In genomic region chr14:31965735-31966598, GRCh38 we compare ENCODE assay signal across 18 cellular contexts.
DNase-seq lines count a peak whose midpoint lies in the region; ATAC-seq, FAIRE-seq and TF ChIP-seq lines count a peak whose summit lies in the region.
"Had no signal": no experiment of that assay in that cellular context is flagged by ENCODE, and none has a peak within 500 bp of the region (broad histone marks: within the 10 kb centered on the region; RNA-seq: fewer than 3 reads in every experiment).

No MANE protein-coding gene starts in this region.

- H3K4me3 Mint-ChIP-seq in mesothelial cell of epicardium: no peak overlapping the region
- H3K4me3 Mint-ChIP-seq in naive thymus-derived CD8-positive, alpha-beta T cell: no peak overlapping the region
- H3K4me3 Mint-ChIP-seq: activated naive CD8-positive, alpha-beta T cell treated with anti-CD3 and anti-CD28 coated beads, Interleukin-2, amount 10 ng/mL, durations not matched to agents 7 days and 5 days; HFFc6 had no signal

- H3K4me1 ChIP-seq in ACC112 (ENCODE audit: control insufficient read depth, insufficient read depth, low read length, unreplicated experiment) (peaks cover 22% of the 10 kb centered on the region), right lobe of liver (peaks cover 0 to 38% (median 0%) of the 10 kb centered on the region in 4 donors)

- no peaks in the 10 kb centered on the region for H3K79me2 ChIP-seq in ACC112 (ENCODE audit: control insufficient read depth, insufficient read depth, low read length, unreplicated experiment)

- FAIRE-seq in bronchial epithelial cell (lab: Jason Lieb, UNC): no peak

- no peaks in the 10 kb centered on the region for H3K27me3 Mint-ChIP-seq in mesothelial cell of epicardium (ENCODE audit: low read depth)
- H3K27me3 Mint-ChIP-seq in naive thymus-derived CD8-positive, alpha-beta T cell: peaks cover 0 to 10% (median 0%) of the 10 kb centered on the region in 5 donors

- DNase-seq in LoVo (ENCODE audit: low spot score) (peak; percentile 59), bronchial epithelial cell (ENCODE audit: low read depth) (peak; percentile 34), right lobe of liver (peak in 1 of 3 donors; percentile 52), NCI-H2107 treated with DMSO at 0.1 percent for 48 hours (lab: John Stamatoyannopoulos, UW; ENCODE audit: unreplicated experiment) (no peak), UCSD-AML1 (lab: John Stamatoyannopoulos, UW; ENCODE audit: unreplicated experiment) (no peak), mesothelial cell of epicardium (ENCODE audit: low spot score in 2 of 2, unreplicated experiment in 2 of 2) (no peak)
- no peak for DNase-seq in naive thymus-derived CD8-positive, alpha-beta T cell
- DNase-seq: activated naive CD8-positive, alpha-beta T cell treated with anti-CD3 and anti-CD28 coated beads, Interleukin-2, amount 10 ng/mL, durations not matched to agents 7 days and 5 days; cortex of kidney; DMS79; foreskin fibroblast; HFFc6; NCI-H2107; stimulated activated CD4-positive, alpha-beta T cell treated with anti-CD3 and anti-CD28 coated beads, Interleukin-2, amount 100 ng/mL, for 48 hours; stimulated activated naive CD4-positive, alpha-beta T cell had no signal

- POLR2A ChIA-PET in naive thymus-derived CD8-positive, alpha-beta T cell (lab: Charles Lee): no interaction called here

- 53% methylated on average over 8 of the region's 9 CpGs for WGBS in right lobe of liver (ENCODE audit: insufficient coverage, low coverage, low lambda C conversion rate, missing lambda C conversion rate)

- H3K27ac ChIP-seq in ACC112 (ENCODE audit: low read depth, low read length) (no peak overlapping the region), right lobe of liver (peak overlapping the region in 2 of 3 donors; percentile 44 to 59)
- H3K27ac ChIP-seq: KMS-11, neutrophil had no signal

- H3K4me3 ChIP-seq in ACC112 (ENCODE audit: low read depth, low read length): peak overlapping the region; percentile 42; the same call in 1 of the 2 replicates
- H3K4me3 ChIP-seq in bronchial epithelial cell (ENCODE audit: low read depth, low read length): no peak overlapping the region
- no peak overlapping the region for H3K4me3 ChIP-seq in right lobe of liver

- peak; percentile 55 to 83 (median 66) for ATAC-seq in right lobe of liver
- no peak for ATAC-seq in naive thymus-derived CD8-positive, alpha-beta T cell

- peaks cover 2% of the 10 kb centered on the region for H3K36me3 Mint-ChIP-seq in mesothelial cell of epicardium
- H3K36me3 Mint-ChIP-seq in naive thymus-derived CD8-positive, alpha-beta T cell: peaks cover 0 to 2% (median 0%) of the 10 kb centered on the region in 3 donors
- H3K36me3 Mint-ChIP-seq: activated naive CD8-positive, alpha-beta T cell treated with anti-CD3 and anti-CD28 coated beads, Interleukin-2, amount 10 ng/mL, durations not matched to agents 7 days and 5 days had no signal

- H3K9me3 Mint-ChIP-seq in mesothelial cell of epicardium: peaks cover 4% of the 10 kb centered on the region
- peaks cover 0 to 10% (median 2%) of the 10 kb centered on the region in 9 donors for H3K9me3 Mint-ChIP-seq in naive thymus-derived CD8-positive, alpha-beta T cell
- H3K9me3 Mint-ChIP-seq: activated naive CD8-positive, alpha-beta T cell treated with anti-CD3 and anti-CD28 coated beads, Interleukin-2, amount 10 ng/mL, durations not matched to agents 7 days and 5 days; HFFc6 had no signal

- H3K9me3 ChIP-seq in right lobe of liver: no peaks in the 10 kb centered on the region
- H3K9me3 ChIP-seq: neutrophil had no signal

- intact Hi-C loops in right lobe of liver (cut with DNase I): no loop called here

- TF ChIP-seq CTCF in bronchial epithelial cell (IDR thresholded peaks at IDR 0.05; ENCODE audit: insufficient read depth, low read length, severe bottlenecking) (no peak), right lobe of liver (IDR thresholded peaks at IDR 0.05) (no peak), mesothelial cell of epicardium (IDR thresholded peaks at IDR 0.05; ENCODE audit: unreplicated experiment) (no peak)

- H3K4me1 Mint-ChIP-seq in mesothelial cell of epicardium: peaks cover 46% of the 10 kb centered on the region
- H3K4me1 Mint-ChIP-seq in naive thymus-derived CD8-positive, alpha-beta T cell: peaks cover 0 to 2% (median 0%) of the 10 kb centered on the region in 4 donors
- H3K4me1 Mint-ChIP-seq: activated naive CD8-positive, alpha-beta T cell treated with anti-CD3 and anti-CD28 coated beads, Interleukin-2, amount 10 ng/mL, durations not matched to agents 7 days and 5 days had no signal

- no peaks in the 10 kb centered on the region for H3K36me3 ChIP-seq in ACC112 (ENCODE audit: insufficient read depth, low read length)
- no peaks in the 10 kb centered on the region for H3K36me3 ChIP-seq in bronchial epithelial cell (ENCODE audit: control insufficient read depth, insufficient read depth, low read length)
- H3K36me3 ChIP-seq in right lobe of liver: no peaks in the 10 kb centered on the region
- H3K36me3 ChIP-seq: neutrophil had no signal

- H3K27me3 ChIP-seq in ACC112 (ENCODE audit: insufficient read depth, low read length) (no peaks in the 10 kb centered on the region), bronchial epithelial cell (ENCODE audit: control insufficient read depth, insufficient read depth, low read length) (no peaks in the 10 kb centered on the region), right lobe of liver (no peaks in the 10 kb centered on the region)
- H3K27me3 ChIP-seq: neutrophil had no signal

- no peak for TF ChIP-seq POLR2A in right lobe of liver (IDR thresholded peaks at IDR 0.05)

- H2AFZ ChIP-seq in ACC112 (ENCODE audit: low read length, unreplicated experiment): peak overlapping the region; percentile 93

- H3K27ac Mint-ChIP-seq in mesothelial cell of epicardium: no peak overlapping the region
- no peak overlapping the region for H3K27ac Mint-ChIP-seq in naive thymus-derived CD8-positive, alpha-beta T cell
- H3K27ac Mint-ChIP-seq: activated naive CD8-positive, alpha-beta T cell treated with anti-CD3 and anti-CD28 coated beads, Interleukin-2, amount 10 ng/mL, durations not matched to agents 7 days and 5 days; HFFc6 had no signal

Comparison
In these comparisons a context has a peak if more than half of its experiments do, and no peak if none do; other contexts are left out.
1. DNase-seq: peak in LoVo (single experiment) and bronchial epithelial cell (single experiment); none in NCI-H2107 treated with DMSO at 0.1 percent for 48 hours (single experiment), UCSD-AML1 (single experiment), mesothelial cell of epicardium (0 of 2) and naive thymus-derived CD8-positive, alpha-beta T cell (0 of 10).
2. ATAC-seq: peak in right lobe of liver (4 of 4); none in naive thymus-derived CD8-positive, alpha-beta T cell (0 of 2).